ENCODE assay signal across 8 cellular contexts in the genomic region with DNA sequence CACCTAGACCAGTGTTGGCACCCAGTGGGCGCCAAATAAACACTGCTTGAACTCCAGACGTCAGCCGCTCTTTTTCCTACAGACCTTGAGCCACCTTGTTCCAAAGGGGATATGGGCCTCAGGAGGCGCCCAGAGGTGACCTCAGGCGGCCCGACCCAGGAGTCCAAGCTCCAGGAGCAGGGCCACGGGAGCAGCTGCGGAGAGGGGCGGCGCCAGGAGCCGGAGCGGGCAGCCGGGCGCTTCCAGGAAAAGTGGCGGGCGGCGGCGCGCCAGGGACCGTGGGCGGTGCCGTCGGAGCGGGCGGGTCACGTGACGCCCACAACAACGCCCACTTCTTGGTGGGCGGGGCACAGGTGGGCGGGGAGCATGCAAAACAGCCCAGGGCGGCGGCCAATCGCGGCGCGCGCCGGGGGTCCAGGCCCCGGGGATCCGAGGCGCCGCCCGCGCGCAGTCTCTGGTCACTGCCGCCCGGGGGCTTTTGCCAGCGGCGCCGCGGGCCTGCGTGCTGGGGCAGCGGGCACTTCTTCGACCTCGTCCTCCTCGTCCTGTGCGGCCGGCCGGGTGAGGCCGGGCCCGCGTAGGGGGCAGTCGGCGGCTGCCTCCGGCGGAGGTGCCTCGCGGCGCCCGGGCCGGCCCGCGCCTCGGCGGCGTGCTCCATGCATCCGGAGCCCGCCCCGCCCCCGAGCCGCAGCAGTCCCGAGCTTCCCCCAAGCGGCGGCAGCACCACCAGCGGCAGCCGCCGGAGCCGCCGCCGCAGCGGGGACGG. TPM values are rescaled to one million over a fixed set of nuclear protein-coding genes. Genes with fewer than 3 reads are reported as not detected.
DNase-seq lines count a peak whose midpoint lies in the region; ATAC-seq and TF ChIP-seq lines count a peak whose summit lies in the region.

A gene (plus strand): TSS at position 444 of the 766 bp plus-strand sequence.

- H3K4me3 Mint-ChIP-seq in activated T-cell treated with anti-CD3 and anti-CD28 coated beads, Interleukin-2, amount 50 U/mL, for 4 hours = peak within 1 kb of the TSS; percentile 91

- peaks cover 5% of the 10 kb centered on the region for H3K36me3 Mint-ChIP-seq in activated T-cell treated with anti-CD3 and anti-CD28 coated beads, Interleukin-2, amount 50 U/mL, for 4 hours (ENCODE audit: insufficient read depth)

- BruUV-seq in Panc1 (replicated peaks; lab: Mats Ljungman, UMichigan) = no TSS peak

- H3K9ac ChIP-seq in KMS-11 = peak within 1 kb of the TSS; percentile 75

- peak; percentile 98 for DNase-seq in DMS53 (lab: John Stamatoyannopoulos, UW)
- no peak for DNase-seq in Panc1 (ENCODE audit: low read depth, low spot score)
- DNase-seq in activated T-cell treated with anti-CD3 and anti-CD28 coated beads, Interleukin-2, amount 50 U/mL, for 4 hours = peak; percentile 98
- peak; percentile 93 for DNase-seq in stimulated activated CD8-positive, alpha-beta memory T cell treated with anti-CD3 and anti-CD28 coated beads, Interleukin-7, amount 100 ng/mL, for 24 hours (ENCODE audit: low read depth)

- H3K27me3 ChIP-seq in KMS-11 (ENCODE audit: insufficient read depth, low read depth) (no peaks in the 10 kb centered on the region), Panc1 (ENCODE audit: control insufficient read depth, insufficient read depth, low read length) (no peaks in the 10 kb centered on the region), esophagus (ENCODE audit: control insufficient read depth in 1 of 2, insufficient read depth in 2 of 2, low read length in 2 of 2) (no peaks in the 10 kb centered on the region), muscle layer of duodenum (ENCODE audit: low read depth, low read length) (no peaks in the 10 kb centered on the region)

- H3K27me3 Mint-ChIP-seq in activated T-cell treated with anti-CD3 and anti-CD28 coated beads, Interleukin-2, amount 50 U/mL, for 4 hours (ENCODE audit: low read depth) = no peaks in the 10 kb centered on the region

- TF ChIP-seq CTCF in KMS-11 (conservative IDR thresholded peaks at IDR 0.05; ENCODE audit: low read depth, low read length) (no peak), Panc1 (IDR thresholded peaks at IDR 0.05) (no peak)

- intact Hi-C loops in Panc1 (cut with micrococcal nuclease; ENCODE audit: unreplicated experiment) = loop anchor here (10.0 kb wide), 1 partner anchor 71 kb away; no protein-coding TSS in a partner anchor

- H3K4me2 ChIP-seq in KMS-11 = peak within 1 kb of the TSS; percentile 78

- ATAC-seq in GM21717 (IDR thresholded peaks at IDR 0.05; ENCODE audit: unreplicated experiment) = peak; percentile 55
- ATAC-seq in Panc1 = peak; percentile 90
- ATAC-seq in activated T-cell treated with anti-CD3 and anti-CD28 coated beads, Interleukin-2, amount 50 U/mL, for 4 hours = peak; percentile 67 to 68

- H3K9me3 ChIP-seq in Panc1 (ENCODE audit: control insufficient read depth, insufficient read depth, low read depth, low read length) (no peaks in the 10 kb centered on the region), esophagus (ENCODE audit: control insufficient read depth in 2 of 2, insufficient read depth in 1 of 2, low read depth in 1 of 2, low read length in 1 of 2) (no peaks in the 10 kb centered on the region), muscle layer of duodenum (ENCODE audit: control insufficient read depth in 1 of 2, low read length in 2 of 2) (no peaks in the 10 kb centered on the region)

- no peaks in the 10 kb centered on the region for H3K36me3 ChIP-seq in KMS-11 (ENCODE audit: insufficient read depth)
- no peaks in the 10 kb centered on the region for H3K36me3 ChIP-seq in Panc1 (ENCODE audit: control insufficient read depth, insufficient read depth, low read length)
- H3K36me3 ChIP-seq in esophagus (ENCODE audit: control insufficient read depth in 2 of 2, insufficient read depth in 2 of 2, low read length in 1 of 2) = no peaks in the 10 kb centered on the region
- no peaks in the 10 kb centered on the region for H3K36me3 ChIP-seq in muscle layer of duodenum (ENCODE audit: control insufficient read depth in 1 of 2, insufficient read depth in 2 of 2, low read length in 2 of 2)

- no peaks in the 10 kb centered on the region for H4K20me1 ChIP-seq in KMS-11 (ENCODE audit: insufficient read depth)

- H3K9me3 Mint-ChIP-seq in activated T-cell treated with anti-CD3 and anti-CD28 coated beads, Interleukin-2, amount 50 U/mL, for 4 hours = no peaks in the 10 kb centered on the region

- in situ Hi-C loops in Panc1 (cut with HindIII; ENCODE audit: low pct_unique_long_range_greater_than_20kb, low sequenced_read_pairs) = no loop called here

- H3K4me3 ChIP-seq in KMS-11 (IDR thresholded peaks at IDR 0.05; ENCODE audit: insufficient read depth, low read depth, low read length) = no peak within 1 kb of the TSS
- peak within 1 kb of the TSS; percentile 73 to 94 for H3K4me3 ChIP-seq in Panc1 (ENCODE audit: low read depth in 2 of 2, low read length in 2 of 2)
- H3K4me3 ChIP-seq in esophagus (ENCODE audit: low read depth in 1 of 2, low read length in 2 of 2) = peak within 1 kb of the TSS; percentile 73 to 75
- peak within 1 kb of the TSS; percentile 73 to 78 for H3K4me3 ChIP-seq in muscle layer of duodenum (ENCODE audit: low read depth in 1 of 2, low read length in 2 of 2)

- H3K4me1 ChIP-seq in KMS-11 (ENCODE audit: low read depth, poor library complexity, severe bottlenecking) (peaks cover 22% of the 10 kb centered on the region), Panc1 (ENCODE audit: control insufficient read depth, insufficient read depth, low read length) (peaks cover 25% of the 10 kb centered on the region), esophagus (ENCODE audit: control insufficient read depth in 2 of 2, insufficient read depth in 2 of 2, low read length in 1 of 2) (peaks cover 5 to 16% of the 10 kb centered on the region in 2 donors), muscle layer of duodenum (ENCODE audit: control insufficient read depth in 1 of 2, insufficient read depth in 2 of 2, low read length in 2 of 2) (peaks cover 3 to 14% of the 10 kb centered on the region in 2 donors)

- CTCF ChIA-PET in Panc1 (lab: Charles Lee) = interaction anchor here (0.7 to 4.9 kb wide), 4 partner anchors 30 to 74 kb away, joined by 3 to 31 read pairs (median 4); a partner anchor contains a TSS

- H2AFZ ChIP-seq in KMS-11 (ENCODE audit: low read depth) = peak within 1 kb of the TSS; percentile 76

- no peaks in the 10 kb centered on the region; the same call in 1 of the 2 replicates for H3K79me2 ChIP-seq in KMS-11 (ENCODE audit: insufficient read depth, low read depth)

- 0 to 1% methylated on average over 57 to 92 of the region's 92 CpGs for WGBS in esophagus, 2 donors

- peak within 1 kb of the TSS; percentile 71 for H3K27ac ChIP-seq in KMS-11
- peak within 1 kb of the TSS; percentile 84 for H3K27ac ChIP-seq in Panc1 (ENCODE audit: low read length)
- H3K27ac ChIP-seq in esophagus (ENCODE audit: low read depth in 2 of 2, low read length in 1 of 2) = peak within 1 kb of the TSS; percentile 90 to 92
- peak within 1 kb of the TSS; percentile 89 for H3K27ac ChIP-seq in muscle layer of duodenum (ENCODE audit: low read length)

- POLR2A ChIA-PET in Panc1 (lab: Charles Lee) = interaction anchor here (0.6 kb wide), 1 partner anchor 235 kb away, joined by 3 read pairs; no protein-coding TSS in a partner anchor

- H3K4me1 Mint-ChIP-seq in activated T-cell treated with anti-CD3 and anti-CD28 coated beads, Interleukin-2, amount 50 U/mL, for 4 hours (ENCODE audit: low read depth) = peaks cover 43% of the 10 kb centered on the region

RNA-seq across cellular contexts. Expression of the gene that starts here (rescaled TPM):
- total RNA-seq in Panc1 (2021; ENCODE audit: unreplicated experiment) = 36.7 TPM
- polyA plus RNA-seq in Panc1 (2012; ENCODE audit: insufficient read length) = 57.9 TPM
- 10 to 100 TPM; 46.2 to 49.8 (median 48.9) TPM for total RNA-seq in activated T-cell treated with anti-CD3 and anti-CD28 coated beads, Interleukin-2, amount 50 U/mL, for 4 hours
- polyA plus RNA-seq in esophagus = 1 to 10 TPM; 2.4 to 9.5 TPM
